In the genomic region with DNA sequence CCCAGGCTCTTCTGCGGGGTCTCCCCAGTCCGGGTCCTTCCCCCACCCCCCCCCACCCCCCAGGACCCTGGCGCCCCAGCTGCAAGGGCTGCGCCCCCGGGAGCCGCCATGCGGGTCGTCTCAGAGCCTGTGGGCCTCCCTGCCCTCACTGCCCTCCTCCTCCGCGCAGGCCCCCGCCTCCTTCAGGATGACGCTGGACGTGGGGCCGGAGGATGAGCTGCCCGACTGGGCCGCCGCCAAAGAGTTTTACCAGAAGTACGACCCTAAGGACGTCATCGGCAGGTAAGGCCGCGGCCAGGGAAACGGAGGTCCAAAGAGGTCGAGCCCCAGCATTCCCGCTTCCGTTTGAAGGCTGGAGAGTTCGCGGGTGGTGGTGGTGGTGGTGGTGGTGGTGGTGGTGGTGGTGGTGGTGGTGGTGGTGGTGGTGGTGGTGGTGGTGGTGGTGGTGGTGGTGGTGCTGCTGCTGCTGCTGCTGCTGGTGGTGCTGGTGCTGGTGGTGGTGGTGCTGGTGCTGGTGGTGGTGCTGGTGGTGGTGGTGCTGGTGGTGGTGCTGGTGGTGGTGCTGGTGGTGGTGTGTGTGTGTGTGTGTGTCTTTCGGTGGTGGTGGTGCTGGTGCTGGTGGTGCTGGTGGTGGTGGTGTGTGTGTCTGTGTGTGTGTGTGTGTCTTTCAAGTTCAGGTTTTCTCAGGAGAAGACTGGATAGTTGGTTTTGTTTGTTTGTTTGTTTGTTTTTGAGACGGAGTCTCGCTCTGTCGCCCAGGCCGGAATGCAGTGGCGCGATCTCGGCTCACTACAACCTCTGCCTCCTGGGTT, we compare ENCODE assay signal across 1 cellular context.
TF ChIP-seq lines count a peak whose summit lies in the region.

No MANE protein-coding gene starts in this region.

TF ChIP-seq in H1, 55 proteins besides CTCF, POLR2A, EP300 and RAD21:
- TF ChIP-seq SRF (IDR thresholded peaks at IDR 0.05; ENCODE audit: low read depth, low read length), result no peak
- no peak for TF ChIP-seq TAF7 (optimal IDR thresholded peaks at IDR 0.05; ENCODE audit: borderline replicate concordance, low read depth, low read length)
- peak; percentile 38; the same call in 1 of the 2 replicates for TF ChIP-seq CREB1 (IDR thresholded peaks at IDR 0.05)
- TF ChIP-seq POLR2AphosphoS5 (IDR thresholded peaks at IDR 0.05; ENCODE audit: low read depth, low read length), result no peak
- peak; percentile 3 for TF ChIP-seq KDM4A (IDR thresholded peaks at IDR 0.05; ENCODE audit: low read depth, low read length, severe bottlenecking)
- 0 out of 4 replicates have a peak, but pooled peaks of 1 of the 2 experiments have one; percentile 31 for TF ChIP-seq SIN3A (conservative IDR thresholded peaks at IDR 0.05 in 1 of 2, IDR thresholded peaks at IDR 0.05 in 1 of 2; ENCODE audit: low read depth in 1 of 2, low read length in 2 of 2)
- TF ChIP-seq RFX5 (IDR thresholded peaks at IDR 0.05; ENCODE audit: borderline replicate concordance, low read depth, low read length), result no peak
